13 cellular contexts compared by ENCODE assay signal in the genomic region with DNA sequence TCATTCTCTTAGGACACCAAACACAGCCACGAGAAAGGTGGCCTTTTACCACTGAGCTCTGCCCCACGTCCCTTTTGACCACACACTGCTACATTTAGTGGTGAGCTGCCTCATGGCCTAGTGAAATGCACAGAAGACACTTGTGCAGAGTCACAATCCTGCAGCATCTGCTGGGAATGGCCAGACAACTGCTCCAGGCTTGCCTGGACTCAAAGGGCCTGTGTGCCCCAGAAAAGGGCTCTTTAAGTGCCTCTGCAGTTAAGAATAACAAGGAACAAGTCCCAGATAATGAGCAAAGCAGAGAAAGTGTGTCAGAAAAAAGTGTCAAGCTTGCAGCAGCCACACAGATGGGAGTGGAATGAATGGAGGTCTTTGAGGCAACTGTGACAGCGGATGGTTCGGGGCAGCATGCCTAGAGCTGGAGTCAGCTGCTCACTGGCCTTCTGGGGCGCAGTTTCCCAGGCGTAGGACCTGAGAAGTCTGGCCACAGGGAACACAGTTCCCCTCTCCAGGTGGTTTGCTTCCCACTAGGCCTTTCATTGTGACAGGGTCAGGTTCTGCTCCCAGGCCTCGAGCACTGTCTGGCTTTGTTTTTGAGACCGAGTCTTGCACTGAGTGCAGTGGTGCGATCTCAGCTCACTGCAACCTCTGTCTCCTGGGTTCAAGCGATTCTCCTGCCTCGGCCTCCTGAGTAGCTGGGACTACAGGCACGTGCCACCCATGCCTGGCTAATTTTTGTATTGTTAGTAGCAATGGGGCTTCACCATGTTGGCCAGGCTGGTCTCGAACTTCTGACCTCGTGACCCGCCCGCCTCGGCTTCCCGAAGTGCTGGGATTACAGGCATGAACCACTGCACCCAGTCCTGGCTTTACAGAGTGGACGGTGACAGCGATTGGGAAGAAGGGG. TPM values are rescaled to one million over a fixed set of nuclear protein-coding genes. Genes with fewer than 3 reads are reported as not detected.
DNase-seq lines count a peak whose midpoint lies in the region; ATAC-seq lines count a peak whose summit lies in the region.
"Had no signal": no experiment of that assay in that cellular context is flagged by ENCODE, and none has a peak within 500 bp of the region (broad histone marks: within the 10 kb centered on the region; RNA-seq: fewer than 3 reads in every experiment).

No MANE protein-coding gene starts in this region.

- peak overlapping the region; percentile 28 to 65 for H3K27ac Mint-ChIP-seq in activated naive CD4-positive, alpha-beta T cell treated with anti-CD3 and anti-CD28 coated beads, Interleukin-2, amount 50 U/mL, for 72 hours
- H3K27ac Mint-ChIP-seq in activated naive CD4-positive, alpha-beta T cell treated with anti-CD3 and anti-CD28 coated beads for 36 hours, result no peak overlapping the region
- peak overlapping the region; percentile 92 for H3K27ac Mint-ChIP-seq in stimulated activated naive B cell treated with anti-CD40 and anti-IgM and Interleukin-4, amounts not matched to agents 10 μg/mL and 1 μg/mL and 100 μg/mL, for 72 hours
- H3K27ac Mint-ChIP-seq: activated naive CD8-positive, alpha-beta T cell treated with anti-CD3 and anti-CD28 coated beads for 36 hours had no signal

- peak overlapping the region; percentile 68 for H3K27ac ChIP-seq in angular gyrus (ENCODE audit: low read depth, low read length)

- no peaks in the 10 kb centered on the region for H3K9me3 Mint-ChIP-seq in activated naive CD4-positive, alpha-beta T cell treated with anti-CD3 and anti-CD28 coated beads, Interleukin-2, amount 50 U/mL, for 72 hours
- no peaks in the 10 kb centered on the region for H3K9me3 Mint-ChIP-seq in activated naive CD4-positive, alpha-beta T cell treated with anti-CD3 and anti-CD28 coated beads for 36 hours
- no peaks in the 10 kb centered on the region for H3K9me3 Mint-ChIP-seq in stimulated activated naive B cell treated with anti-CD40 and anti-IgM and Interleukin-4, amounts not matched to agents 10 μg/mL and 1 μg/mL and 100 μg/mL, for 72 hours
- H3K9me3 Mint-ChIP-seq: activated naive CD8-positive, alpha-beta T cell treated with anti-CD3 and anti-CD28 coated beads for 36 hours; natural killer cell treated with Interleukin-12 subunit alpha and Interleukin-12 subunit beta and Interleukin-15 and Interleukin-18, amount 100 ng/mL, for 72 hours had no signal

- intact Hi-C loops in activated naive CD4-positive, alpha-beta T cell treated with anti-CD3 and anti-CD28 coated beads for 36 hours (cut with micrococcal nuclease), result no loop called here

- H3K27me3 Mint-ChIP-seq in activated naive CD4-positive, alpha-beta T cell treated with anti-CD3 and anti-CD28 coated beads for 36 hours (ENCODE audit: low read depth), result no peaks in the 10 kb centered on the region
- no peaks in the 10 kb centered on the region for H3K27me3 Mint-ChIP-seq in stimulated activated naive B cell treated with anti-CD40 and anti-IgM and Interleukin-4, amounts not matched to agents 10 μg/mL and 1 μg/mL and 100 μg/mL, for 72 hours
- H3K27me3 Mint-ChIP-seq: activated naive CD8-positive, alpha-beta T cell treated with anti-CD3 and anti-CD28 coated beads for 36 hours; natural killer cell treated with Interleukin-12 subunit alpha and Interleukin-12 subunit beta and Interleukin-15 and Interleukin-18, amount 100 ng/mL, for 72 hours had no signal

- peaks cover 39 to 59% of the 10 kb centered on the region in 2 donors for H3K36me3 Mint-ChIP-seq in activated naive CD4-positive, alpha-beta T cell treated with anti-CD3 and anti-CD28 coated beads, Interleukin-2, amount 50 U/mL, for 72 hours
- peaks cover 49% of the 10 kb centered on the region for H3K36me3 Mint-ChIP-seq in activated naive CD4-positive, alpha-beta T cell treated with anti-CD3 and anti-CD28 coated beads for 36 hours (ENCODE audit: low read depth)
- peaks cover 35 to 73% of the 10 kb centered on the region in 2 donors for H3K36me3 Mint-ChIP-seq in stimulated activated naive B cell treated with anti-CD40 and anti-IgM and Interleukin-4, amounts not matched to agents 10 μg/mL and 1 μg/mL and 100 μg/mL, for 72 hours

- CTCF ChIA-PET in activated naive CD4-positive, alpha-beta T cell treated with anti-CD3 and anti-CD28 coated beads for 36 hours (lab: Charles Lee), result interaction anchor here (0.6 kb wide), 1 partner anchor 31 kb away, joined by 3 read pairs; no protein-coding TSS in a partner anchor

- no peak overlapping the region for H3K4me3 Mint-ChIP-seq in activated naive CD4-positive, alpha-beta T cell treated with anti-CD3 and anti-CD28 coated beads for 36 hours
- H3K4me3 Mint-ChIP-seq in stimulated activated naive B cell treated with anti-CD40 and anti-IgM and Interleukin-4, amounts not matched to agents 10 μg/mL and 1 μg/mL and 100 μg/mL, for 72 hours, result peak overlapping the region; percentile 78 to 94
- H3K4me3 Mint-ChIP-seq: activated naive CD8-positive, alpha-beta T cell treated with anti-CD3 and anti-CD28 coated beads for 36 hours; natural killer cell treated with Interleukin-12 subunit alpha and Interleukin-12 subunit beta and Interleukin-15 and Interleukin-18, amount 100 ng/mL, for 72 hours had no signal

- no peak for DNase-seq in activated naive CD4-positive, alpha-beta T cell treated with anti-CD3 and anti-CD28 coated beads, Interleukin-2, amount 50 U/mL, for 72 hours (ENCODE audit: low spot score in 2 of 2)
- DNase-seq in activated naive CD4-positive, alpha-beta T cell treated with anti-CD3 and anti-CD28 coated beads for 36 hours, result no peak
- DNase-seq in middle frontal gyrus (ENCODE audit: extremely low spot score, low spot score) (peak; percentile 79), NCI-H128 (lab: John Stamatoyannopoulos, UW; ENCODE audit: unreplicated experiment) (no peak), amniotic stem cell (lab: John Stamatoyannopoulos, UW) (no peak)
- no peak for DNase-seq in stimulated activated naive B cell treated with anti-CD40 and anti-IgM and Interleukin-4, amounts not matched to agents 10 μg/mL and 1 μg/mL and 100 μg/mL, for 72 hours
- DNase-seq: activated naive CD8-positive, alpha-beta T cell treated with anti-CD3 and anti-CD28 coated beads for 36 hours; DND-41; NCI-H2107; stimulated activated CD4-positive, alpha-beta T cell treated with anti-CD3 and anti-CD28 coated beads, Interleukin-15, amount 100 ng/mL, for 24 hours had no signal

- H3K4me1 Mint-ChIP-seq in activated naive CD4-positive, alpha-beta T cell treated with anti-CD3 and anti-CD28 coated beads for 36 hours (ENCODE audit: low read depth), result peaks cover 52% of the 10 kb centered on the region
- peaks cover 56 to 82% of the 10 kb centered on the region in 2 donors for H3K4me1 Mint-ChIP-seq in stimulated activated naive B cell treated with anti-CD40 and anti-IgM and Interleukin-4, amounts not matched to agents 10 μg/mL and 1 μg/mL and 100 μg/mL, for 72 hours

- ATAC-seq in activated naive CD4-positive, alpha-beta T cell treated with anti-CD3 and anti-CD28 coated beads, Interleukin-2, amount 50 U/mL, for 72 hours, result no peak
- no peak for ATAC-seq in stimulated activated naive B cell treated with anti-CD40 and anti-IgM and Interleukin-4, amounts not matched to agents 10 μg/mL and 1 μg/mL and 100 μg/mL, for 72 hours (replicated peaks)
- no peak for ATAC-seq in HG02981 (IDR thresholded peaks at IDR 0.05; ENCODE audit: unreplicated experiment)
- ATAC-seq: natural killer cell treated with Interleukin-12 subunit alpha and Interleukin-12 subunit beta and Interleukin-15 and Interleukin-18, amount 100 ng/mL, for 72 hours had no signal

RNA-seq across cellular contexts. Expression of a gene that starts 5.0 kb away (rescaled TPM):
- 100 to 1,000 TPM; 176 to 234 TPM for total RNA-seq in activated naive CD4-positive, alpha-beta T cell treated with anti-CD3 and anti-CD28 coated beads, Interleukin-2, amount 50 U/mL, for 72 hours
- 100 to 1,000 TPM; 265 to 273 TPM for total RNA-seq in activated naive CD4-positive, alpha-beta T cell treated with anti-CD3 and anti-CD28 coated beads for 36 hours
